In the genomic region with DNA sequence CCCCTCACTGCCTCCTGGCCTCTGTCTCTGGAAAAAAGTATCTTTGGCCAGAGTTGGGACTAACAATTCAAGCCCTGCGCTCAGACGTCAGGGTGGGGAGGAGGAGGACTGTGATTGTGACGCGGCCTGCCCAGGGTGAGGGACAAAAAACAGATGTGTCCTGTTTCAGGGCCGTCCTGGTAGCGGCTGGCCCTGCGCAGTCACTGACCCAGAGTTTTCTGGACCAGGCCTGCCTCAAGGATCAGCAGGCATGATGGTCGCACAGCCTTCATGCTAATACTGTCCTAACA, we compare ENCODE assay signal across 17 cellular contexts. TPM values are rescaled to one million over a fixed set of nuclear protein-coding genes. Genes with fewer than 3 reads are reported as not detected.
DNase-seq lines count a peak whose midpoint lies in the region; ATAC-seq and TF ChIP-seq lines count a peak whose summit lies in the region.
"Had no signal": no experiment of that assay in that cellular context is flagged by ENCODE, and none has a peak within 500 bp of the region (broad histone marks: within the 10 kb centered on the region; RNA-seq: fewer than 3 reads in every experiment).

No MANE protein-coding gene starts in this region.

- no peak overlapping the region for H3K4me3 ChIP-seq in KMS-11 (IDR thresholded peaks at IDR 0.05; ENCODE audit: insufficient read depth, low read depth, low read length)
- peak overlapping the region; percentile 35 for H3K4me3 ChIP-seq in thoracic aorta
- H3K4me3 ChIP-seq: MG63, pancreas, testis had no signal

- H3K36me3 ChIP-seq in KMS-11 (ENCODE audit: insufficient read depth): no peaks in the 10 kb centered on the region
- peaks cover 21% of the 10 kb centered on the region for H3K36me3 ChIP-seq in thoracic aorta

- no peaks in the 10 kb centered on the region for H3K27me3 Mint-ChIP-seq in effector memory CD8-positive, alpha-beta T cell
- H3K27me3 Mint-ChIP-seq in naive thymus-derived CD8-positive, alpha-beta T cell: no peaks in the 10 kb centered on the region

- no peak overlapping the region for H3K4me3 Mint-ChIP-seq in effector memory CD8-positive, alpha-beta T cell
- no peak overlapping the region for H3K4me3 Mint-ChIP-seq in naive thymus-derived CD8-positive, alpha-beta T cell
- H3K4me3 Mint-ChIP-seq: activated naive CD4-positive, alpha-beta T cell treated with anti-CD3 and anti-CD28 coated beads for 36 hours had no signal

- ATAC-seq in effector memory CD8-positive, alpha-beta T cell (replicated peaks): no peak
- ATAC-seq in left lobe of liver (peak; percentile 42), thoracic aorta (ENCODE audit: insufficient number of reproducible peaks, low FRiP score, low read depth) (peak; percentile 71), GM18517 (IDR thresholded peaks at IDR 0.05; ENCODE audit: unreplicated experiment) (no peak), HG03045 (IDR thresholded peaks at IDR 0.05; ENCODE audit: unreplicated experiment) (no peak)
- ATAC-seq in naive thymus-derived CD8-positive, alpha-beta T cell: no peak

- peak overlapping the region; percentile 26; the same call in 1 of the 2 replicates for H3K9ac ChIP-seq in KMS-11

- no peaks in the 10 kb centered on the region for H3K27me3 ChIP-seq in KMS-11 (ENCODE audit: insufficient read depth, low read depth)
- no peaks in the 10 kb centered on the region for H3K27me3 ChIP-seq in thoracic aorta (replicated peaks; ENCODE audit: insufficient read depth)
- H3K27me3 ChIP-seq: MG63, pancreas, testis had no signal

- H2AFZ ChIP-seq in KMS-11 (ENCODE audit: low read depth): peak overlapping the region; percentile 9; the same call in 1 of the 2 replicates

- H3K36me3 Mint-ChIP-seq in effector memory CD8-positive, alpha-beta T cell (ENCODE audit: insufficient read depth): peaks cover 34% of the 10 kb centered on the region
- H3K36me3 Mint-ChIP-seq in naive thymus-derived CD8-positive, alpha-beta T cell: peaks cover 0 to 50% (median 0%) of the 10 kb centered on the region in 3 donors

- peak overlapping the region; percentile 75 for H3K27ac ChIP-seq in KMS-11
- H3K27ac ChIP-seq in thoracic aorta: peak overlapping the region; percentile 87 to 94
- H3K27ac ChIP-seq: pancreas had no signal

- H3K4me1 Mint-ChIP-seq in effector memory CD8-positive, alpha-beta T cell (ENCODE audit: low read depth in 2 of 2): peaks cover 8 to 9% of the 10 kb centered on the region in 2 donors
- H3K4me1 Mint-ChIP-seq in naive thymus-derived CD8-positive, alpha-beta T cell: peaks cover 0 to 2% (median 0%) of the 10 kb centered on the region in 4 donors

- H3K27ac Mint-ChIP-seq in effector memory CD8-positive, alpha-beta T cell: peak overlapping the region; percentile 22 to 42
- H3K27ac Mint-ChIP-seq in naive thymus-derived CD8-positive, alpha-beta T cell: peak overlapping the region in 1 of 10 donors; percentile 51
- H3K27ac Mint-ChIP-seq: activated naive CD4-positive, alpha-beta T cell treated with anti-CD3 and anti-CD28 coated beads for 36 hours had no signal

- no peaks in the 10 kb centered on the region for H4K20me1 ChIP-seq in KMS-11 (ENCODE audit: insufficient read depth)

- POLR2A ChIA-PET in naive thymus-derived CD8-positive, alpha-beta T cell (lab: Charles Lee): no interaction called here

- H3K4me1 ChIP-seq in KMS-11 (ENCODE audit: low read depth, poor library complexity, severe bottlenecking): peaks cover 53% of the 10 kb centered on the region
- peaks cover 18 to 41% of the 10 kb centered on the region in 2 donors for H3K4me1 ChIP-seq in thoracic aorta (ENCODE audit: control insufficient read depth in 1 of 2, low read depth in 2 of 2)
- H3K4me1 ChIP-seq: pancreas had no signal

- H3K9me3 ChIP-seq in thoracic aorta: no peaks in the 10 kb centered on the region
- H3K9me3 ChIP-seq: MG63, pancreas, testis had no signal

- no peak for DNase-seq in effector memory CD8-positive, alpha-beta T cell
- DNase-seq in left lobe of liver (ENCODE audit: low spot score) (no peak), thoracic aorta (ENCODE audit: low spot score) (peak; percentile 41)
- DNase-seq in activated naive CD4-positive, alpha-beta T cell treated with Interleukin-2 at 50 U/mL for 16 hours: no peak
- DNase-seq in naive thymus-derived CD8-positive, alpha-beta T cell: no peak
- DNase-seq: activated naive CD4-positive, alpha-beta T cell treated with anti-CD3 and anti-CD28 coated beads for 36 hours; DMS 273 treated with DMSO at 0.1 percent for 48 hours; glutamatergic neuron; islet precursor cell; MG63; NCI-H2029; NCI-H524 treated with DMSO at 0.1 percent for 48 hours; pancreas; testis had no signal

- no peak for TF ChIP-seq CTCF in KMS-11 (conservative IDR thresholded peaks at IDR 0.05; ENCODE audit: low read depth, low read length)
- no peak for TF ChIP-seq CTCF in thoracic aorta (IDR thresholded peaks at IDR 0.05)

- H3K4me2 ChIP-seq in KMS-11: peak overlapping the region; percentile 62

- H3K9me3 Mint-ChIP-seq in effector memory CD8-positive, alpha-beta T cell: no peaks in the 10 kb centered on the region
- no peaks in the 10 kb centered on the region for H3K9me3 Mint-ChIP-seq in naive thymus-derived CD8-positive, alpha-beta T cell
- H3K9me3 Mint-ChIP-seq: activated naive CD4-positive, alpha-beta T cell treated with anti-CD3 and anti-CD28 coated beads for 36 hours had no signal

- no peaks in the 10 kb centered on the region; the same call in 1 of the 2 replicates for H3K79me2 ChIP-seq in KMS-11 (ENCODE audit: insufficient read depth, low read depth)

RNA-seq across cellular contexts. Expression of a gene that starts 57.5 kb away (rescaled TPM):
- 4.2 TPM for total RNA-seq in left lobe of liver
- 10 to 100 TPM in 1 of 2 donors, 1 to 10 TPM in 1; 6.1 to 10.2 TPM for total RNA-seq in thoracic aorta
- 10 to 100 TPM; 18.3 to 19.4 TPM for total RNA-seq in naive thymus-derived CD8-positive, alpha-beta T cell
- polyA plus RNA-seq in naive thymus-derived CD8-positive, alpha-beta T cell: 10 to 100 TPM in 1 of 3 donors, 1 to 10 TPM in 2; 4.9 to 13.0 (median 7.9) TPM

Comparison
In these comparisons a context has a peak if more than half of its experiments do, and no peak if none do; other contexts are left out.
1. ATAC-seq: peak in left lobe of liver (single experiment) and thoracic aorta (single experiment); none in effector memory CD8-positive, alpha-beta T cell (single experiment), GM18517 (single experiment), HG03045 (single experiment) and naive thymus-derived CD8-positive, alpha-beta T cell (0 of 2).